In the genomic region with DNA sequence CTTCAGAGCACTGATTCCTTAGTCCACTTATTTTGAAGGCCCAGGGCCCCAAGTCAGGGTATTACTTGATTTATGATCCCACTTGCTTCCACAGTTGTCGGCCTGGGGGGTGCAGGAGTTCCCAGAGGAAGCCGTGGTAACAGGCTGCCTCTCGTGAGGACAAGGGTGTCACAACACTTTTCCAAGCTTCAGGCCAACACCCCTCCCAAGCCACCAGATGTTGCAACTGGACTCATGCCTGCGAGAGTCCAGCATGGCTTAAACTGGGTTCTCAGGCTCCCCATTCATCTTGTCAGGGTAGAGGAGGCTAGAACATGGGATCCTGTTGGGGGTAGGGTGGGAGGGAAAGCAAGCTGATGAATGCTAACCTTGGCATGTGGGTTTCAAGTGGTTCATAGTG, we compare ENCODE assay signal across 27 cellular contexts. TPM values are rescaled to one million over a fixed set of nuclear protein-coding genes. Genes with fewer than 3 reads are reported as not detected.
DNase-seq lines count a peak whose midpoint lies in the region; ATAC-seq and TF ChIP-seq lines count a peak whose summit lies in the region.
"Had no signal": no experiment of that assay in that cellular context is flagged by ENCODE, and none has a peak within 500 bp of the region (broad histone marks: within the 10 kb centered on the region; RNA-seq: fewer than 3 reads in every experiment).

No MANE protein-coding gene starts in this region.

- H3K9me3 ChIP-seq in adipocyte (ENCODE audit: control insufficient read depth, low read length) = peaks cover 10% of the 10 kb centered on the region
- peaks cover 2% of the 10 kb centered on the region for H3K9me3 ChIP-seq in psoas muscle
- H3K9me3 ChIP-seq: ascending aorta had no signal

- H3K4me3 ChIP-seq in adipocyte (ENCODE audit: low read length) = no peak overlapping the region
- H3K4me3 ChIP-seq in psoas muscle = no peak overlapping the region
- H3K4me3 ChIP-seq: ascending aorta; BLaER1 treated with 17β-estradiol and CSF1 and Interleukin-3, amounts not matched to agents 10 nM and 100 nM; GM23338; PC-9; SJCRH30; spleen; upper lobe of left lung had no signal

- DNase-seq in AG08395 (ENCODE audit: low spot score) = peak; percentile 61
- DNase-seq in adipocyte (ENCODE audit: low read depth) = peak; percentile 35
- peak; percentile 76 for DNase-seq in left ventricle myocardium superior
- peak; percentile 70 to 87 for DNase-seq in psoas muscle
- no peak for DNase-seq in Ammon's horn (ENCODE audit: low spot score)
- DNase-seq in amniotic stem cell (lab: John Stamatoyannopoulos, UW) = no peak
- DNase-seq in NCI-H2227 (lab: John Stamatoyannopoulos, UW; ENCODE audit: unreplicated experiment) = no peak
- DNase-seq: activated CD8-positive, alpha-beta memory T cell treated with anti-CD3 and anti-CD28 coated beads for 24 hours; activated naive CD4-positive, alpha-beta T cell treated with Interleukin-2 at 50 U/mL for 16 hours; activated T-cell treated with anti-CD3 and anti-CD28 coated beads, Interleukin-2, amount 50 U/mL, for 4 hours; DND-41; kidney glomerular epithelial cell; NCI-H1105 treated with DMSO at 0.1 percent for 48 hours; NCI-H2081 treated with DMSO at 0.1 percent for 48 hours; NCI-H446; nephron progenitor cell; PC-9; spleen; stimulated activated CD4-positive, alpha-beta T cell treated with anti-CD3 and anti-CD28 coated beads, Interleukin-4, amount 100 ng/mL, for 4 hours had no signal

- H3K36me3 ChIP-seq in adipocyte (ENCODE audit: control insufficient read depth, insufficient read depth, low read length, severe bottlenecking) = no peaks in the 10 kb centered on the region
- H3K36me3 ChIP-seq in psoas muscle (ENCODE audit: insufficient read depth in 1 of 2, low read depth in 1 of 2) = no peaks in the 10 kb centered on the region
- H3K36me3 ChIP-seq: ascending aorta; BLaER1 treated with 17β-estradiol and CSF1 and Interleukin-3, amounts not matched to agents 10 nM and 100 nM; SJCRH30; spleen; upper lobe of left lung had no signal

- H3K27me3 ChIP-seq in adipocyte (replicated peaks; ENCODE audit: control insufficient read depth, insufficient read depth, low read length) = peaks cover 5% of the 10 kb centered on the region
- no peaks in the 10 kb centered on the region for H3K27me3 ChIP-seq in psoas muscle (ENCODE audit: insufficient read depth in 3 of 3, low read length in 2 of 3)
- H3K27me3 ChIP-seq: ascending aorta; BLaER1 treated with 17β-estradiol and CSF1 and Interleukin-3, amounts not matched to agents 10 nM and 100 nM; SJCRH30; spleen; upper lobe of left lung had no signal

- intact Hi-C loops in left ventricle myocardium superior (cut with micrococcal nuclease) (no loop called here), psoas muscle (cut with DNase I) (no loop called here)

- H3K27ac ChIP-seq in psoas muscle = no peak overlapping the region
- H3K27ac ChIP-seq: ascending aorta; BLaER1 treated with 17β-estradiol and CSF1 and Interleukin-3, amounts not matched to agents 10 nM and 100 nM; epithelial cell of prostate; PC-9; SJCRH30; spleen; upper lobe of left lung had no signal

- peak; percentile 95 for ATAC-seq in left ventricle myocardium superior
- peak in 3 of 4 donors; percentile 53 to 84 (median 70) for ATAC-seq in psoas muscle
- no peak for ATAC-seq in HG03442 (IDR thresholded peaks at IDR 0.05; ENCODE audit: unreplicated experiment)
- ATAC-seq: activated T-cell treated with anti-CD3 and anti-CD28 coated beads, Interleukin-2, amount 50 U/mL, for 4 hours; GM23338 had no signal

- H3K4me1 ChIP-seq in adipocyte (ENCODE audit: control insufficient read depth, insufficient read depth, low read length) (peaks cover 13% of the 10 kb centered on the region), psoas muscle (no peaks in the 10 kb centered on the region)
- H3K4me1 ChIP-seq: ascending aorta, SJCRH30, spleen, upper lobe of left lung had no signal

- no peak for TF ChIP-seq CTCF in psoas muscle (IDR thresholded peaks at IDR 0.05)

- H3K9ac ChIP-seq in adipocyte (ENCODE audit: low read length) = no peak overlapping the region
- H3K9ac ChIP-seq: BLaER1 treated with 17β-estradiol and CSF1 and Interleukin-3, amounts not matched to agents 10 nM and 100 nM had no signal

- 9 to 22% (median 14%) methylated on average over 4 of the region's 4 CpGs for WGBS in psoas muscle, 3 donors

RNA-seq across cellular contexts. Expression of gene BMP4, which starts 56.1 kb away (rescaled TPM):
- total RNA-seq in left ventricle myocardium superior = 7.1 TPM
- total RNA-seq in psoas muscle = 1 to 10 TPM; 2.5 to 8.6 (median 5.3) TPM
- 1 to 10 TPM; 2.4 to 4.4 (median 3.0) TPM for polyA plus RNA-seq in psoas muscle
- total RNA-seq: T-helper 1 cell treated with Interleukin-12 subunit alpha and Interleukin-12 subunit beta and Interleukin-4 antibody, amounts not matched to agents 30 ng/mL and 1 ng/mL, for 36 hours had no signal

Comparison
In these comparisons a context has a peak if more than half of its experiments do, and no peak if none do; other contexts are left out.
1. DNase-seq: peak in AG08395 (single experiment), adipocyte (single experiment), left ventricle myocardium superior (single experiment) and psoas muscle (2 of 2); none in Ammon's horn (single experiment), amniotic stem cell (single experiment) and NCI-H2227 (single experiment).